In the genomic region with DNA sequence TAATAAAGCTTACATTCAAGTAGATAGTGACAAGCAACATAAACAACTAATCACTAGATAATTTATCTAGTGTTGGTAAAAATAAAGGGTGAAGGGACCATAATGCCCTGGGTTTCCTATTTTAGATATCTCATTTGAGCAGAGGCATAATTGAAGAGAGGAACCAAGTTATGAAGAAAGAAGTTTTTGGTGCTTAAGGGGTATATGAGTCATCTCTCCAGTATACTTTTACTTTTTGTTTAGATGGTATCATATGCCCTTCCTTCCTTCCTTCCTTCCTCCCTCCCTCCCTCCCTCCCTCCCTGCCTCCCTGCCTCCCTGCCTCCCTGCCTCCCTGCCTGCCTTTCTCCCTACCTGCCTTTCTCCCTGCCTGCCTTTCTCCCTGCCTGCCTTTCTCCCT, we compare ENCODE assay signal across 22 cellular contexts.
DNase-seq lines count a peak whose midpoint lies in the region; ATAC-seq and TF ChIP-seq lines count a peak whose summit lies in the region.
"Had no signal": no experiment of that assay in that cellular context is flagged by ENCODE, and none has a peak within 500 bp of the region (broad histone marks: within the 10 kb centered on the region; RNA-seq: fewer than 3 reads in every experiment).

No MANE protein-coding gene starts in this region.

- no peak overlapping the region for H3K4me3 Mint-ChIP-seq in Caco-2 (ENCODE audit: unreplicated experiment)
- no peak overlapping the region for H3K4me3 Mint-ChIP-seq in activated CD4-positive, alpha-beta T cell treated with anti-CD3 and anti-CD28 coated beads, Interleukin-2, amount 10 ng/mL, durations not matched to agents 7 days and 5 days
- H3K4me3 Mint-ChIP-seq: CD8-positive, alpha-beta memory T cell; GM23338 had no signal

- intact Hi-C loops in Caco-2 (cut with micrococcal nuclease; ENCODE audit: unreplicated experiment): no loop called here

- peak; percentile 2 for DNase-seq in dermis blood vessel endothelial cell
- no peak for DNase-seq in KG1 (lab: John Stamatoyannopoulos, UW)
- DNase-seq in Caco-2: no peak
- no peak for DNase-seq in activated CD4-positive, alpha-beta T cell treated with anti-CD3 and anti-CD28 coated beads, Interleukin-2, amount 10 ng/mL, durations not matched to agents 7 days and 5 days
- no peak for DNase-seq in NCI-H1694 (lab: John Stamatoyannopoulos, UW)
- DNase-seq: CD8-positive, alpha-beta memory T cell; DMS53; EL; IMR-90; NCI-H1417 treated with DMSO at 0.1 percent for 48 hours; NCI-H1930; NCI-H2227 treated with DMSO at 0.1 percent for 48 hours; NCI-H510A treated with DMSO at 0.1 percent for 48 hours; NCI-H748 treated with DMSO at 0.1 percent for 48 hours; SIG-M5; SK-N-SH had no signal

- no peaks in the 10 kb centered on the region for H3K36me3 ChIP-seq in Caco-2 (ENCODE audit: control insufficient read depth, insufficient read depth, low read length)
- H3K36me3 ChIP-seq: HAP-1 had no signal

- TF ChIP-seq CTCF in Caco-2 (IDR thresholded peaks at IDR 0.05; ENCODE audit: insufficient read depth in 1 of 2, low read depth in 1 of 2, low read length in 1 of 2, severe bottlenecking in 1 of 2, unreplicated experiment in 1 of 2): no peak

- ATAC-seq in GM18502 (IDR thresholded peaks at IDR 0.05; ENCODE audit: poor library complexity, unreplicated experiment) (peak; percentile 53), GM21367 (IDR thresholded peaks at IDR 0.05; ENCODE audit: unreplicated experiment) (peak; percentile 62), HG03558 (IDR thresholded peaks at IDR 0.05; ENCODE audit: extremely low read depth, unreplicated experiment) (peak; percentile 61)
- ATAC-seq: GM23338, Panc1 had no signal

- H3K4me1 ChIP-seq in Caco-2: no peaks in the 10 kb centered on the region
- H3K4me1 ChIP-seq: HAP-1 had no signal

- H3K4me3 ChIP-seq in Caco-2 (ENCODE audit: low read depth, low read length): no peak overlapping the region
- H3K4me3 ChIP-seq: GM23338, HAP-1 had no signal

- CTCF ChIA-PET in Caco-2 (lab: Charles Lee): no interaction called here
- CTCF ChIA-PET in activated CD4-positive, alpha-beta T cell treated with anti-CD3 and anti-CD28 coated beads, Interleukin-2, amount 10 ng/mL, durations not matched to agents 7 days and 5 days (lab: Charles Lee): no interaction called here

- H3K9me3 ChIP-seq in Caco-2: no peaks in the 10 kb centered on the region
- H3K9me3 ChIP-seq: HAP-1 had no signal

- H3K36me3 Mint-ChIP-seq in Caco-2 (ENCODE audit: insufficient read depth, unreplicated experiment): no peaks in the 10 kb centered on the region
- H3K36me3 Mint-ChIP-seq in activated CD4-positive, alpha-beta T cell treated with anti-CD3 and anti-CD28 coated beads, Interleukin-2, amount 10 ng/mL, durations not matched to agents 7 days and 5 days (ENCODE audit: low read depth): no peaks in the 10 kb centered on the region
- H3K36me3 Mint-ChIP-seq: CD8-positive, alpha-beta memory T cell had no signal

- no peaks in the 10 kb centered on the region for H3K27me3 ChIP-seq in Caco-2 (replicated peaks; ENCODE audit: control insufficient read depth, insufficient read depth, low read length)

- no TSS peak for BruUV-seq in Caco-2 (replicated peaks; lab: Mats Ljungman, UMichigan)

- H3K27ac Mint-ChIP-seq in Caco-2 (ENCODE audit: unreplicated experiment): no peak overlapping the region
- no peak overlapping the region for H3K27ac Mint-ChIP-seq in activated CD4-positive, alpha-beta T cell treated with anti-CD3 and anti-CD28 coated beads, Interleukin-2, amount 10 ng/mL, durations not matched to agents 7 days and 5 days
- H3K27ac Mint-ChIP-seq: CD8-positive, alpha-beta memory T cell; GM23338 had no signal

- no peaks in the 10 kb centered on the region for H3K9me3 Mint-ChIP-seq in Caco-2 (ENCODE audit: unreplicated experiment)
- peaks cover 3% of the 10 kb centered on the region for H3K9me3 Mint-ChIP-seq in activated CD4-positive, alpha-beta T cell treated with anti-CD3 and anti-CD28 coated beads, Interleukin-2, amount 10 ng/mL, durations not matched to agents 7 days and 5 days

- POLR2A ChIA-PET in Caco-2 (lab: Charles Lee): no interaction called here
- POLR2A ChIA-PET in activated CD4-positive, alpha-beta T cell treated with anti-CD3 and anti-CD28 coated beads, Interleukin-2, amount 10 ng/mL, durations not matched to agents 7 days and 5 days (lab: Charles Lee): no interaction called here

- no peaks in the 10 kb centered on the region for H3K4me1 Mint-ChIP-seq in Caco-2 (ENCODE audit: low read depth, unreplicated experiment)
- no peaks in the 10 kb centered on the region for H3K4me1 Mint-ChIP-seq in activated CD4-positive, alpha-beta T cell treated with anti-CD3 and anti-CD28 coated beads, Interleukin-2, amount 10 ng/mL, durations not matched to agents 7 days and 5 days
- H3K4me1 Mint-ChIP-seq: CD8-positive, alpha-beta memory T cell; GM23338 had no signal

- peaks cover 15% of the 10 kb centered on the region for H3K27me3 Mint-ChIP-seq in Caco-2 (ENCODE audit: insufficient read depth, unreplicated experiment)
- no peaks in the 10 kb centered on the region for H3K27me3 Mint-ChIP-seq in activated CD4-positive, alpha-beta T cell treated with anti-CD3 and anti-CD28 coated beads, Interleukin-2, amount 10 ng/mL, durations not matched to agents 7 days and 5 days
- H3K27me3 Mint-ChIP-seq: CD8-positive, alpha-beta memory T cell had no signal
